8 cellular contexts compared by ENCODE assay signal in the genomic region with DNA sequence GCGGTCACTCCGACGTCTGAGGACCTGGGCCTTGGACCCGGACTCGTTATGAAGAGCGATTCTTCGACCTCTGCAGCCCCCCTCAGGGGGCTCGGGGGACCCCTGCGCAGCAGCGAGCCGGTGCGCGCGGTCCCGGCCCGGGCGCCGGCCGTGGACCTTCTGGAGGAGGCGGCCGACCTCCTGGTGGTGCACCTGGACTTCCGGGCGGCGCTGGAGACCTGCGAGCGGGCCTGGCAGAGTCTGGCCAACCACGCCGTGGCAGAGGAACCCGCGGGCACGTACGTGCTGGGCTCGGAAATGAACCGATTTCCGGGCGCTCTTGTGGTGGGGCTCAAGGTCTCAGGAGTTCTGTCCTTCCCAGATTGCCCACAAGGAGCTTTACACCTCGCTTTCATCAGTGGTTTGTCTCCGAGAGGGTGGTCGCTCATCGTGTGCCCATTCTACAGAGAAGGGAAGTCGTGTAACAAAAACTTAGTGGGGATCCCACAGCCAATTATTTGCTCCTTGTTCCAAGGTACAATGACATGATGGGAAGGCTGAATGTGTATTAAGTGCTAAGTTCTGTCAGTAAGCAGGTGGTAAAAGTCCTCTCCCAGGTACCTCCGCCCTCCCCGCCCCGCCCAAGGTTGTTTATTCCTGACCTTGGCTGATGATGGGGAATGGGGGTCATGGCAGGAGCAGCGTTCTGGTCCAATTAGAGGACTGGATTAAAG. TPM values are rescaled to one million over a fixed set of nuclear protein-coding genes. Genes with fewer than 3 reads are reported as not detected.
DNase-seq lines count a peak whose midpoint lies in the region; ATAC-seq and TF ChIP-seq lines count a peak whose summit lies in the region.

No MANE protein-coding gene starts in this region.

- DNase-seq in NCI-H2081 (lab: John Stamatoyannopoulos, UW) (peak; percentile 43 to 53), NCI-H2081 treated with DMSO at 0.1 percent for 48 hours (lab: John Stamatoyannopoulos, UW) (no peak), T-helper 1 cell (peak in 4 of 5 donors; percentile 12 to 51 (median 26)), breast epithelium (ENCODE audit: low spot score in 2 of 2) (no peak), left colon (peak; percentile 60 to 72)
- peak; percentile 35 to 36 for DNase-seq in stimulated activated CD8-positive, alpha-beta memory T cell treated with anti-CD3 and anti-CD28 coated beads, Interleukin-15, amount 100 ng/mL, for 48 hours (ENCODE audit: low read depth in 2 of 2)

- intact Hi-C loops in breast epithelium (cut with DNase I; ENCODE audit: low total_unique reads) (loop anchor here (5.0 kb wide), 1 partner anchor 246 kb away; no protein-coding TSS in a partner anchor), left colon (cut with DNase I, micrococcal nuclease) (loop anchor here (10.0 kb wide), 2 partner anchors 74 to 254 kb away; no protein-coding TSS in a partner anchor)

- H3K4me3 ChIP-seq in breast epithelium, result peak overlapping the region; percentile 86 to 97 (median 97)

- no peaks in the 10 kb centered on the region for H3K27me3 ChIP-seq in breast epithelium

- no peaks in the 10 kb centered on the region for H3K9me3 ChIP-seq in breast epithelium

- TF ChIP-seq POLR2A in breast epithelium (IDR thresholded peaks at IDR 0.05), result no peak

- peaks cover 0 to 20% of the 10 kb centered on the region in 2 donors for H3K4me1 ChIP-seq in breast epithelium

- peak overlapping the region; percentile 79 to 88 for H3K27ac ChIP-seq in breast epithelium

- no peaks in the 10 kb centered on the region for H3K36me3 ChIP-seq in breast epithelium

- ATAC-seq in HG03159 (IDR thresholded peaks at IDR 0.05; ENCODE audit: unreplicated experiment), result peak; percentile 22
- ATAC-seq in left colon, result peak; percentile 60
- ATAC-seq in HG02623 (IDR thresholded peaks at IDR 0.05; ENCODE audit: unreplicated experiment), result no peak

- peak in 1 of 3 donors; percentile 6 for TF ChIP-seq CTCF in breast epithelium (IDR thresholded peaks at IDR 0.05)

RNA-seq across cellular contexts. Expression of a gene that starts 0.7 kb away (rescaled TPM):
- total RNA-seq in breast epithelium (10 to 100 TPM; 18.7 to 22.2 (median 19.2) TPM), left colon (100 to 1,000 TPM; 128 to 196 TPM)

RNA-seq across cellular contexts. Expression of a gene that starts 32.1 kb away (rescaled TPM):
- 10 to 100 TPM in 1 of 3 donors, 1 to 10 TPM in 2; 1.6 to 14.7 (median 2.9) TPM for total RNA-seq in breast epithelium
- 1 to 10 TPM; 2.5 to 2.7 TPM for total RNA-seq in left colon

RNA-seq across cellular contexts. Expression of a gene that starts 54.1 kb away (rescaled TPM):
- 10 to 100 TPM; 19.5 to 42.3 (median 34.8) TPM for total RNA-seq in breast epithelium
- 100 to 1,000 TPM in 1 of 2 donors, 10 to 100 TPM in 1; 93.6 to 114 TPM for total RNA-seq in left colon

Comparison
In these comparisons a context has a peak if more than half of its experiments do, and no peak if none do; other contexts are left out.
1. DNase-seq: peak in NCI-H2081 (2 of 2), T-helper 1 cell (4 of 5), left colon (2 of 2) and stimulated activated CD8-positive, alpha-beta memory T cell treated with anti-CD3 and anti-CD28 coated beads, Interleukin-15, amount 100 ng/mL, for 48 hours (2 of 2); none in NCI-H2081 treated with DMSO at 0.1 percent for 48 hours (single experiment) and breast epithelium (0 of 2).
2. RNA of a gene that starts 0.7 kb away (total RNA-seq): 128 to 196 TPM in left colon; 18.7 to 22.2 TPM in breast epithelium; every median in the first group is over 4 times any median in the second.